Comparison of ENCODE assay signal across 25 cellular contexts in genomic region chr10:6186894-6187256, GRCh38.
"Had no signal": no experiment of that assay in that cellular context is flagged by ENCODE, and none has a peak within 500 bp of the region (broad histone marks: within the 10 kb centered on the region; RNA-seq: fewer than 3 reads in every experiment).

No MANE protein-coding gene starts in this region.

- H3K9me3 ChIP-seq: adrenal gland, ascending aorta, left lung, suprapubic skin, transverse colon, uterus had no signal

- H3K9me3 Mint-ChIP-seq: activated CD4-positive, alpha-beta memory T cell treated with anti-CD3 and anti-CD28 coated beads, Interleukin-2, amount 10 ng/mL, durations not matched to agents 7 days and 5 days; activated naive CD4-positive, alpha-beta T cell treated with anti-CD3 and anti-CD28 coated beads, Interleukin-2, amount 10 ng/mL, durations not matched to agents 7 days and 5 days; immature natural killer cell; naive thymus-derived CD8-positive, alpha-beta T cell; stimulated activated naive CD8-positive, alpha-beta T cell treated with anti-CD3 and anti-CD28 coated beads, Interleukin-15, amount 100 ng/mL, for 72 hours; T-helper 1 cell treated with Interleukin-12 subunit alpha and Interleukin-12 subunit beta and Interleukin-4 antibody, amounts not matched to agents 30 μg/mL and 1 μg/mL, for 36 hours had no signal

- ATAC-seq: left lung; naive thymus-derived CD8-positive, alpha-beta T cell had no signal

- H3K27ac Mint-ChIP-seq: activated CD4-positive, alpha-beta memory T cell treated with anti-CD3 and anti-CD28 coated beads, Interleukin-2, amount 10 ng/mL, durations not matched to agents 7 days and 5 days; activated naive CD4-positive, alpha-beta T cell treated with anti-CD3 and anti-CD28 coated beads, Interleukin-2, amount 10 ng/mL, durations not matched to agents 7 days and 5 days; immature natural killer cell; progenitor cell of endocrine pancreas had no signal

- H3K4me3 Mint-ChIP-seq: activated CD4-positive, alpha-beta memory T cell treated with anti-CD3 and anti-CD28 coated beads, Interleukin-2, amount 10 ng/mL, durations not matched to agents 7 days and 5 days; activated naive CD4-positive, alpha-beta T cell treated with anti-CD3 and anti-CD28 coated beads, Interleukin-2, amount 10 ng/mL, durations not matched to agents 7 days and 5 days; immature natural killer cell; naive thymus-derived CD8-positive, alpha-beta T cell; T-helper 1 cell treated with Interleukin-12 subunit alpha and Interleukin-12 subunit beta and Interleukin-4 antibody, amounts not matched to agents 30 μg/mL and 1 μg/mL, for 36 hours had no signal

- DNase-seq: activated CD4-positive, alpha-beta memory T cell treated with anti-CD3 and anti-CD28 coated beads, Interleukin-2, amount 10 ng/mL, durations not matched to agents 7 days and 5 days; activated CD4-positive, alpha-beta T cell treated with anti-CD3 and anti-CD28 coated beads for 48 hours; activated CD4-positive, CD25-positive, alpha-beta regulatory T cell; activated effector memory CD4-positive, alpha-beta T cell treated with anti-CD3 and anti-CD28 coated beads, Interleukin-2, amount 50 U/mL, for 16 hours; activated naive CD4-positive, alpha-beta T cell treated with anti-CD3 and anti-CD28 coated beads, Interleukin-2, amount 10 ng/mL, durations not matched to agents 7 days and 5 days; activated T-cell treated with anti-CD3 and anti-CD28 coated beads, Interleukin-2, amount 50 U/mL, for 1 hour; adrenal gland; caudate nucleus; effector CD8-positive, alpha-beta T cell; glutamatergic neuron; immature natural killer cell; left lung; naive thymus-derived CD8-positive, alpha-beta T cell; stimulated activated CD4-positive, alpha-beta T cell treated with anti-CD3 and anti-CD28 coated beads, Interleukin-1b, Interleukin-23, amount 100 ng/mL, for 48 hours; transverse colon; uterus had no signal

- H3K27me3 ChIP-seq: adrenal gland, ascending aorta, brain microvascular endothelial cell, foreskin keratinocyte, hepatocyte, left lung, suprapubic skin, transverse colon, uterus had no signal

- H3K27ac ChIP-seq: ascending aorta, brain microvascular endothelial cell, foreskin keratinocyte, hepatocyte, left lung, suprapubic skin, transverse colon, uterus had no signal

- H3K36me3 ChIP-seq: adrenal gland, ascending aorta, brain microvascular endothelial cell, left lung, suprapubic skin, transverse colon, uterus had no signal

- H3K27me3 Mint-ChIP-seq: activated CD4-positive, alpha-beta memory T cell treated with anti-CD3 and anti-CD28 coated beads, Interleukin-2, amount 10 ng/mL, durations not matched to agents 7 days and 5 days; activated naive CD4-positive, alpha-beta T cell treated with anti-CD3 and anti-CD28 coated beads, Interleukin-2, amount 10 ng/mL, durations not matched to agents 7 days and 5 days; naive thymus-derived CD8-positive, alpha-beta T cell; progenitor cell of endocrine pancreas; stimulated activated naive CD8-positive, alpha-beta T cell treated with anti-CD3 and anti-CD28 coated beads, Interleukin-15, amount 100 ng/mL, for 72 hours had no signal

- H3K4me3 ChIP-seq: adrenal gland, ascending aorta, hepatocyte, left lung, lung, suprapubic skin, transverse colon, uterus had no signal
